ENCODE assay signal across 1 cellular context in genomic region chr20:35295058-35295457, GRCh38.
TF ChIP-seq lines count a peak whose summit lies in the region.

No MANE protein-coding gene starts in this region.

TF ChIP-seq in K562, 482 proteins besides CTCF, POLR2A, EP300 and RAD21:
- TF ChIP-seq NONO (IDR thresholded peaks at IDR 0.05; ENCODE audit: low read depth in 2 of 2, low read length in 1 of 2) (no peak), SRF (CRISPR knock-in tag; IDR thresholded peaks at IDR 0.05) (no peak), ZNF785 (CRISPR knock-in tag; IDR thresholded peaks at IDR 0.05) (no peak), U2AF2 (optimal IDR thresholded peaks at IDR 0.05; ENCODE audit: low read depth, low read length) (no peak), COPS2 (conservative IDR thresholded peaks at IDR 0.05) (no peak), CREBBP (IDR thresholded peaks at IDR 0.05; ENCODE audit: low read depth, low read length) (no peak), MLLT1 (IDR thresholded peaks at IDR 0.05) (no peak), ZNF395 (CRISPR knock-in tag; IDR thresholded peaks at IDR 0.05) (no peak), CHD2 (IDR thresholded peaks at IDR 0.05; ENCODE audit: low read depth, low read length) (no peak), STAT5A (IDR thresholded peaks at IDR 0.05; ENCODE audit: borderline replicate concordance, low read length) (no peak), HINFP (tag; conservative IDR thresholded peaks at IDR 0.05; ENCODE audit: low read depth) (no peak), NCOA2 (IDR thresholded peaks at IDR 0.05; ENCODE audit: partially characterized antibody in 2 of 2) (no peak), ZNF561 (CRISPR knock-in tag; conservative IDR thresholded peaks at IDR 0.05) (no peak), HDAC1 (IDR thresholded peaks at IDR 0.05) (no peak), SAP30 (IDR thresholded peaks at IDR 0.05; ENCODE audit: borderline replicate concordance, insufficient read depth, low read depth, low read length, poor library complexity, severe bottlenecking) (no peak), SAFB2 (IDR thresholded peaks at IDR 0.05; ENCODE audit: borderline replicate concordance, low read depth, low read length, severe bottlenecking) (no peak), HMGN3 (IDR thresholded peaks at IDR 0.05; ENCODE audit: borderline replicate concordance, extremely low read depth, insufficient read length, low read depth, low read length) (no peak), HCFC1 (IDR thresholded peaks at IDR 0.05; ENCODE audit: low read depth, low read length) (no peak), MED1 (CRISPR knock-in tag; IDR thresholded peaks at IDR 0.05; ENCODE audit: borderline replicate concordance) (no peak)
